ENCODE assay signal across 26 cellular contexts in genomic region chr21:42222821-42223390, GRCh38. TPM values are rescaled to one million over a fixed set of nuclear protein-coding genes. Genes with fewer than 3 reads are reported as not detected.
DNase-seq lines count a peak whose midpoint lies in the region; ATAC-seq and TF ChIP-seq lines count a peak whose summit lies in the region.
"Had no signal": no experiment of that assay in that cellular context is flagged by ENCODE, and none has a peak within 500 bp of the region (broad histone marks: within the 10 kb centered on the region; RNA-seq: fewer than 3 reads in every experiment).

No MANE protein-coding gene starts in this region.

- intact Hi-C loops in left ventricle myocardium inferior (cut with micrococcal nuclease) (no loop called here), left ventricle myocardium superior (cut with micrococcal nuclease) (no loop called here)

- ATAC-seq in left ventricle myocardium superior (no peak), RWPE2 (ENCODE audit: low read depth) (no peak), naive B cell (ENCODE audit: low read depth in 2 of 2) (no peak)
- no peak for ATAC-seq in activated T-cell treated with anti-CD3 and anti-CD28 coated beads, Interleukin-2, amount 50 U/mL, for 72 hours (replicated peaks in 1 of 2)
- ATAC-seq: GM12878, heart right ventricle, left cardiac atrium had no signal

- H3K4me3 ChIP-seq in left ventricle myocardium inferior (no peak overlapping the region), RWPE2 (ENCODE audit: severe bottlenecking) (no peak overlapping the region), H7 (ENCODE audit: insufficient read depth, low read depth, low read length) (no peak overlapping the region)
- H3K4me3 ChIP-seq: GM12878, GM23248, skin epidermis, tibial nerve had no signal

- H3K4me1 Mint-ChIP-seq in naive B cell, result peaks cover 37 to 50% (median 43%) of the 10 kb centered on the region in 3 donors
- peaks cover 74% of the 10 kb centered on the region for H3K4me1 Mint-ChIP-seq in activated T-cell treated with anti-CD3 and anti-CD28 coated beads, Interleukin-2, amount 50 U/mL, for 72 hours (ENCODE audit: low read depth)

- H3K4me1 ChIP-seq in left ventricle myocardium inferior, result peaks cover 49% of the 10 kb centered on the region
- peaks cover 11% of the 10 kb centered on the region for H3K4me1 ChIP-seq in RWPE2 (ENCODE audit: insufficient read depth, poor library complexity, severe bottlenecking)

- TF ChIP-seq CTCF in left ventricle myocardium inferior (IDR thresholded peaks at IDR 0.05; ENCODE audit: borderline replicate concordance), result no peak
- no peak for TF ChIP-seq CTCF in RWPE2 (IDR thresholded peaks at IDR 0.05; ENCODE audit: poor library complexity, severe bottlenecking)

- H3K9me3 Mint-ChIP-seq in naive B cell, result no peaks in the 10 kb centered on the region
- H3K9me3 Mint-ChIP-seq in activated T-cell treated with anti-CD3 and anti-CD28 coated beads, Interleukin-2, amount 50 U/mL, for 72 hours, result peaks cover 1 to 2% of the 10 kb centered on the region in 2 donors
- H3K9me3 Mint-ChIP-seq: HFFc6 had no signal

- no peaks in the 10 kb centered on the region for H3K9me3 ChIP-seq in left ventricle myocardium inferior (replicated peaks)
- H3K9me3 ChIP-seq in RWPE2 (ENCODE audit: severe bottlenecking), result no peaks in the 10 kb centered on the region
- H3K9me3 ChIP-seq: breast epithelium, heart right ventricle, tibial nerve had no signal

- H3K27ac ChIP-seq in left ventricle myocardium inferior (replicated peaks) (peak overlapping the region; percentile 87), RWPE2 (ENCODE audit: poor library complexity, severe bottlenecking) (no peak overlapping the region)
- H3K27ac ChIP-seq: GM23248, skin epidermis had no signal

- no peaks in the 10 kb centered on the region for H3K27me3 ChIP-seq in left ventricle myocardium inferior (ENCODE audit: low read depth)
- H3K27me3 ChIP-seq in RWPE2 (ENCODE audit: insufficient read depth, poor library complexity, severe bottlenecking), result no peaks in the 10 kb centered on the region
- H3K27me3 ChIP-seq in H7 (ENCODE audit: control insufficient read depth, insufficient read depth, low read length), result peaks cover 40% of the 10 kb centered on the region
- H3K27me3 ChIP-seq: breast epithelium had no signal

- peaks cover 14% of the 10 kb centered on the region for H3K36me3 ChIP-seq in left ventricle myocardium inferior
- H3K36me3 ChIP-seq in RWPE2 (ENCODE audit: low read depth), result peaks cover 4% of the 10 kb centered on the region; the same call in 1 of the 2 replicates
- H3K36me3 ChIP-seq in H7 (replicated peaks; ENCODE audit: control insufficient read depth, insufficient read depth, low read length), result no peaks in the 10 kb centered on the region
- H3K36me3 ChIP-seq: breast epithelium, tibial nerve had no signal

- DNase-seq in left ventricle myocardium inferior (no peak), left ventricle myocardium superior (no peak), RWPE2 (ENCODE audit: low spot score) (peak; percentile 38), naive B cell (no peak), hypothalamus (lab: John Stamatoyannopoulos, UW) (no peak), NCI-H82 treated with DMSO at 0.1 percent for 48 hours (lab: John Stamatoyannopoulos, UW; ENCODE audit: unreplicated experiment) (no peak), H7 (no peak)
- DNase-seq in activated T-cell treated with anti-CD3 and anti-CD28 coated beads, Interleukin-2, amount 50 U/mL, for 72 hours, result no peak
- DNase-seq: ACHN; activated CD4-positive, alpha-beta T cell treated with anti-CD3 and anti-CD28 coated beads for 48 hours; activated naive CD4-positive, alpha-beta T cell treated with Interleukin-2 at 50 U/mL for 16 hours; activated T-cell treated with anti-CD3 and anti-CD28 coated beads, Interleukin-2, amount 50 U/mL, for 48 hours; C1 segment of cervical spinal cord; effector memory CD4-positive, alpha-beta T cell; foreskin fibroblast; GM23248; heart right ventricle; HFFc6; left cardiac atrium; NCI-H1092; NCI-H1694 treated with DMSO at 0.1 percent for 48 hours; OCI-M1 had no signal

- H3K4me3 Mint-ChIP-seq in naive B cell, result peak overlapping the region in 5 of 8 donors; percentile 11 to 75 (median 37)
- H3K4me3 Mint-ChIP-seq in activated T-cell treated with anti-CD3 and anti-CD28 coated beads, Interleukin-2, amount 50 U/mL, for 72 hours, result no peak overlapping the region
- H3K4me3 Mint-ChIP-seq: HFFc6 had no signal

- H3K36me3 Mint-ChIP-seq in naive B cell, result peaks cover 19 to 30% of the 10 kb centered on the region in 2 donors
- H3K36me3 Mint-ChIP-seq in activated T-cell treated with anti-CD3 and anti-CD28 coated beads, Interleukin-2, amount 50 U/mL, for 72 hours (ENCODE audit: insufficient read depth in 2 of 2), result peaks cover 16 to 32% of the 10 kb centered on the region in 2 donors

- peaks cover 0 to 5% (median 0%) of the 10 kb centered on the region in 3 donors for H3K27me3 Mint-ChIP-seq in naive B cell
- H3K27me3 Mint-ChIP-seq in activated T-cell treated with anti-CD3 and anti-CD28 coated beads, Interleukin-2, amount 50 U/mL, for 72 hours (ENCODE audit: low read depth), result no peaks in the 10 kb centered on the region

- H3K27ac Mint-ChIP-seq in naive B cell, result peak overlapping the region in 4 of 6 donors; percentile 57 to 71 (median 66)
- no peak overlapping the region for H3K27ac Mint-ChIP-seq in activated T-cell treated with anti-CD3 and anti-CD28 coated beads, Interleukin-2, amount 50 U/mL, for 72 hours
- H3K27ac Mint-ChIP-seq: HFFc6 had no signal

RNA-seq across cellular contexts. Expression of gene ABCG1, which starts 4.0 kb away (rescaled TPM):
- total RNA-seq in left ventricle myocardium inferior, result 8.7 TPM
- 11.1 TPM for total RNA-seq in left ventricle myocardium superior
- polyA plus RNA-seq in naive B cell (ENCODE audit: low read depth in 6 of 6), result 10 to 100 TPM; 20.7 to 34.3 (median 25.1) TPM
- 10 to 100 TPM; 53.1 to 55.5 TPM for total RNA-seq in activated T-cell treated with anti-CD3 and anti-CD28 coated beads, Interleukin-2, amount 50 U/mL, for 72 hours
- total RNA-seq in H7 (2014; rRNA removed; shearing (Covaris generic)), result 0.07 and 0.92 TPM in 2 replicates
- total RNA-seq: GM23248, HFFc6 had no signal

Comparison
In these comparisons a context has a peak if more than half of its experiments do, and no peak if none do; other contexts are left out.
1. H3K4me3 Mint-ChIP-seq: peak in naive B cell (5 of 8); none in activated T-cell treated with anti-CD3 and anti-CD28 coated beads, Interleukin-2, amount 50 U/mL, for 72 hours (0 of 2).